In genomic region chr7:38280707-38281106, GRCh38 we compare ENCODE assay signal across 20 cellular contexts.
"Had no signal": no experiment of that assay in that cellular context is flagged by ENCODE, and none has a peak within 500 bp of the region (broad histone marks: within the 10 kb centered on the region; RNA-seq: fewer than 3 reads in every experiment).

No MANE protein-coding gene starts in this region.

- H3K4me3 ChIP-seq: coronary artery, esophagus squamous epithelium, lung, pancreas, right lobe of liver, stomach, thyroid gland, vagina had no signal

- ATAC-seq: left ventricle myocardium superior; pancreas; right lobe of liver; stimulated activated naive B cell treated with anti-CD40 and anti-IgM and Interleukin-4, amounts not matched to agents 10 μg/mL and 1 μg/mL and 100 μg/mL, for 72 hours had no signal

- H3K27ac Mint-ChIP-seq: memory B cell; stimulated activated naive B cell treated with anti-CD40 and anti-IgM and Interleukin-4, amounts not matched to agents 10 μg/mL and 1 μg/mL and 100 μg/mL, for 72 hours had no signal

- H3K9me3 Mint-ChIP-seq: memory B cell; stimulated activated naive B cell treated with anti-CD40 and anti-IgM and Interleukin-4, amounts not matched to agents 10 μg/mL and 1 μg/mL and 100 μg/mL, for 72 hours had no signal

- H3K36me3 ChIP-seq: esophagus squamous epithelium, pancreas, right lobe of liver, stomach, thyroid gland, vagina had no signal

- H3K9me3 ChIP-seq: esophagus squamous epithelium, pancreas, right lobe of liver, stomach, thyroid gland, vagina had no signal

- H3K27ac ChIP-seq: coronary artery, esophagus squamous epithelium, pancreas, right lobe of liver, stomach, vagina had no signal

- H3K27me3 ChIP-seq: esophagus squamous epithelium, pancreas, right lobe of liver, stomach, thyroid gland, vagina had no signal

- H3K4me3 Mint-ChIP-seq: memory B cell; stimulated activated naive B cell treated with anti-CD40 and anti-IgM and Interleukin-4, amounts not matched to agents 10 μg/mL and 1 μg/mL and 100 μg/mL, for 72 hours had no signal

- DNase-seq: dermis blood vessel endothelial cell; effector memory CD4-positive, alpha-beta T cell; erythroblast; esophagus squamous epithelium; foreskin melanocyte; hypothalamus; left ventricle myocardium superior; pancreas; retina; right lobe of liver; small intestine; stimulated activated CD4-positive, alpha-beta T cell treated with anti-CD3 and anti-CD28 coated beads, Interleukin-15, amount 100 ng/mL, for 24 hours; stimulated activated CD4-positive, alpha-beta T cell treated with anti-CD3 and anti-CD28 coated beads, Interleukin-2, amount 100 ng/mL, for 48 hours; stimulated activated naive B cell treated with anti-CD40 and anti-IgM and Interleukin-4, amounts not matched to agents 10 μg/mL and 1 μg/mL and 100 μg/mL, for 72 hours; stomach had no signal

- H3K36me3 Mint-ChIP-seq: memory B cell; stimulated activated naive B cell treated with anti-CD40 and anti-IgM and Interleukin-4, amounts not matched to agents 10 μg/mL and 1 μg/mL and 100 μg/mL, for 72 hours had no signal

- H3K4me1 ChIP-seq: esophagus squamous epithelium, pancreas, right lobe of liver, stomach had no signal
